ENCODE assay signal across 8 cellular contexts in the genomic region with DNA sequence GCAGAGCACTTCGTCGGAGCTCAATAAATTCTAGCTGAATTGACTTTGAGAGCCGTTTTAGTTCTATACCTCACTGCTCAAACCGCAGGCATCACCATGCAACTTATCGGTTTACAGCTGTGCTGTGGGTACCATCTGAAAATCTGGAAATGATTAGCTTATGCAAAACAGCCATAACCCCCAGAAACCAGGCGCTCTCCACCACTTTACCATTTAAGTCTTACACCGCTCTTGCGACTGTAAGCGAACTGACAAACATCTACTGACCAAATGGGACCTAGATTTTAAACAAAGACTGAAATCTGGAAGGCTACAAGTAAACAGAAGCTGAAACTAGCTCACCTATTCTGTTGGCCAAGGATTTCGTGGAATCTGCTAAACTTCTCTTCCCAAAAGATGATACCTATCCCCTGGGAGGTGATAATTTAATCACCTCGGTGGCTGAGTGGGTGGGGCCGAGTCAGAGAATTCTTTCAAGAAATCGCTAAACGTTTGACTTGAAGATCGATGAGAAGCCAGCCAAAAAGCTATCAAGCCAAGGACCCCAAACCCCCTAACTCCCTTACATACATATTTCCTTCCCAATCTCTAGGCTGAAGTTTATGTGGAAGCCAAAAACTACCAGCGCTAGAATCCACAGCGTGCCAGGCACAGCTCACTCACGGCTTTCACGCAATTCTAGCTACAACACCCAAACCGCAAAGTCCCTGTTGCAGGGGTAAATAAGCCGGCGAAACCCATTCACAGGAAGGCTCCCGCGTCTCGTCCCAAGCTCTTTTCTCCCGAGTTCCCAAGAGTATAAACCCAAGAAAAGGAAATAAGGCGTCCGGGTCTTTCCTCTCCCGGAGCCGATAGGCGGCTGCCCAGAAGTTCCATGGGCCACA. TPM values are rescaled to one million over a fixed set of nuclear protein-coding genes. Genes with fewer than 3 reads are reported as not detected.
DNase-seq lines count a peak whose midpoint lies in the region; ATAC-seq, FAIRE-seq and TF ChIP-seq lines count a peak whose summit lies in the region.

No MANE protein-coding gene starts in this region.

- 0 out of 2 replicates have a peak, but pooled peaks cover 2% of the 10 kb centered on the region for H3K9me1 ChIP-seq in IMR-90 (ENCODE audit: insufficient read depth, low read length)

- ATAC-seq in GM21447 (IDR thresholded peaks at IDR 0.05; ENCODE audit: unreplicated experiment) (peak; percentile 62), IMR-90 (ENCODE audit: low read depth) (no peak)

- H3K23ac ChIP-seq in IMR-90 (ENCODE audit: low read depth, low read length), result peak overlapping the region; percentile 19

- peak overlapping the region; percentile 13 for H4K5ac ChIP-seq in IMR-90 (ENCODE audit: low read depth, low read length)

- H3K9ac ChIP-seq in IMR-90 (ENCODE audit: low read depth, low read length) (peak overlapping the region; percentile 92), subcutaneous abdominal adipose tissue (ENCODE audit: low read length in 5 of 5) (peak overlapping the region; percentile 94 to 99 (median 97))

- peak overlapping the region; percentile 95 for H2AFZ ChIP-seq in IMR-90 (replicated peaks; ENCODE audit: low read length, poor library complexity)

- H3K9me3 ChIP-seq in IMR-90 (ENCODE audit: control insufficient read depth, insufficient read depth, low read length) (no peaks in the 10 kb centered on the region), subcutaneous abdominal adipose tissue (ENCODE audit: control insufficient read depth in 5 of 5, low read length in 5 of 5) (no peaks in the 10 kb centered on the region)

- no peak for TF ChIP-seq RAD21 in IMR-90 (IDR thresholded peaks at IDR 0.05; ENCODE audit: low read length)

- peak overlapping the region; percentile 91 for H3K4ac ChIP-seq in IMR-90 (ENCODE audit: low read depth, low read length)

- no peak for DNase-seq in GM12892 (ENCODE audit: insufficient read length)
- DNase-seq in IMR-90, result peak; percentile 48
- peak; percentile 26 for DNase-seq in amniotic epithelial cell (ENCODE audit: low read depth)
- DNase-seq in kidney tubule cell (ENCODE audit: low spot score), result peak; percentile 12
- DNase-seq in HCEC 1CT, result no peak
- no peak for DNase-seq in urothelium cell line (ENCODE audit: low spot score)

- FAIRE-seq in GM12892 (lab: Jason Lieb, UNC) (peak; percentile 93), urothelium cell line (lab: Jason Lieb, UNC) (no peak)

- POLR2A ChIA-PET in IMR-90 (lab: Charles Lee; ENCODE audit: unreplicated experiment), result interaction anchor here (0.6 to 0.7 kb wide), 4 partner anchors 17 to 238 kb away, joined by 3 to 5 read pairs (median 4); no protein-coding TSS in a partner anchor

- H2AK9ac ChIP-seq in IMR-90 (replicated peaks; ENCODE audit: low read depth, low read length, poor library complexity), result peak overlapping the region; percentile 43

- peak overlapping the region; percentile 32 for H2BK5ac ChIP-seq in IMR-90 (ENCODE audit: low read depth, low read length, poor library complexity, severe bottlenecking)

- H2BK15ac ChIP-seq in IMR-90 (ENCODE audit: low read depth, low read length), result no peak overlapping the region

- intact Hi-C loops in IMR-90 (cut with micrococcal nuclease), result loop anchor here (1.0 to 10.0 kb wide), 3 partner anchors 15 to 239 kb away; partner anchors contain the start of genes LDHA and UEVLD

- H4K8ac ChIP-seq in IMR-90 (ENCODE audit: low read depth in 2 of 2, low read length in 2 of 2), result peak overlapping the region; percentile 58 to 93; a peak in 2 of 4 replicates

- H4K91ac ChIP-seq in IMR-90 (ENCODE audit: insufficient read depth, low read depth, low read length), result peak overlapping the region; percentile 73

- H3K4me1 ChIP-seq in IMR-90 (ENCODE audit: control insufficient read depth, insufficient read depth, low read length) (no peaks in the 10 kb centered on the region), subcutaneous abdominal adipose tissue (ENCODE audit: control insufficient read depth in 5 of 5, insufficient read depth in 5 of 5, low read length in 5 of 5) (peaks cover 5 to 29% (median 28%) of the 10 kb centered on the region in 5 donors)

- peak overlapping the region; percentile 68 for H3K4me2 ChIP-seq in IMR-90 (ENCODE audit: low read depth, low read length)

- dilution Hi-C loops in IMR-90 (cut with HindIII; ENCODE audit: low sequenced_read_pairs, unreplicated experiment), result no loop called here

- no peak overlapping the region for H2BK20ac ChIP-seq in IMR-90 (ENCODE audit: low read depth, low read length)

- H3K56ac ChIP-seq in IMR-90 (ENCODE audit: extremely low read depth, insufficient read depth, low read length), result peak overlapping the region; percentile 82

- no peaks in the 10 kb centered on the region for H3K36me3 ChIP-seq in IMR-90 (ENCODE audit: control insufficient read depth, insufficient read depth, low read length)
- H3K36me3 ChIP-seq in subcutaneous abdominal adipose tissue (ENCODE audit: control insufficient read depth in 5 of 5, insufficient read depth in 5 of 5, low read length in 5 of 5), result no peaks in the 10 kb centered on the region

- H3K14ac ChIP-seq in IMR-90 (replicated peaks; ENCODE audit: low read depth, low read length), result peak overlapping the region; percentile 88

- H3K79me1 ChIP-seq in IMR-90 (ENCODE audit: low read depth in 1 of 2, low read length in 2 of 2), result peaks cover 0 to 20% of the 10 kb centered on the region in 2 experiments; a peak in 2 of 4 replicates

- H2BK120ac ChIP-seq in IMR-90 (ENCODE audit: low read depth, low read length), result no peak overlapping the region

- H4K20me1 ChIP-seq in IMR-90 (ENCODE audit: insufficient read depth, low read length), result peaks cover 17% of the 10 kb centered on the region

- H3K27me3 ChIP-seq in IMR-90 (ENCODE audit: control insufficient read depth, insufficient read depth, low read length), result no peaks in the 10 kb centered on the region
- no peaks in the 10 kb centered on the region for H3K27me3 ChIP-seq in subcutaneous abdominal adipose tissue (ENCODE audit: control insufficient read depth in 5 of 5, insufficient read depth in 4 of 5, low read length in 5 of 5)

- H3K4me3 ChIP-seq in IMR-90 (ENCODE audit: insufficient read depth, low read depth, low read length) (peak overlapping the region; percentile 60), subcutaneous abdominal adipose tissue (ENCODE audit: low read depth in 1 of 5, low read length in 5 of 5) (peak overlapping the region; percentile 94 to 99 (median 99))

- CTCF ChIA-PET in IMR-90 (lab: Yijun Ruan, JAX), result interaction anchor here (0.6 to 1.1 kb wide), 3 partner anchors 15 to 36 kb away, joined by 3 read pairs; no protein-coding TSS in a partner anchor

- WGBS in IMR-90 (ENCODE audit: extremely low coverage in 2 of 2, insufficient read length in 1 of 2), 2 experiments, result 0% methylated on average over 6 of the region's 31 CpGs; no CpG with 5 or more reads in 1 of the 2 experiments

- no peak for TF ChIP-seq CTCF in IMR-90 (conservative IDR thresholded peaks at IDR 0.05; ENCODE audit: low read depth, low read length)

- H3K27ac ChIP-seq in IMR-90 (ENCODE audit: insufficient read depth, low read length) (peak overlapping the region; percentile 70), subcutaneous abdominal adipose tissue (ENCODE audit: low read depth, low read length) (peak overlapping the region; percentile 94)

- TF ChIP-seq POLR2A in GM12892 (IDR thresholded peaks at IDR 0.05; ENCODE audit: low read depth, low read length), result no peak
- no peak for TF ChIP-seq POLR2A in IMR-90 (IDR thresholded peaks at IDR 0.05; ENCODE audit: low read depth, low read length)

- in situ Hi-C loops in IMR-90 (cut with MboI; ENCODE audit: low sequenced_read_pairs), result no loop called here

- TSS peak; percentile 52 for BruUV-seq in IMR-90 (replicated peaks; lab: Mats Ljungman, UMichigan)

- no peak overlapping the region for H3K18ac ChIP-seq in IMR-90 (ENCODE audit: low read depth, low read length)

- H2AK5ac ChIP-seq in IMR-90 (ENCODE audit: low read depth, low read length), result peak overlapping the region; percentile 69

TF ChIP-seq in IMR-90, 13 proteins besides CTCF, POLR2A, EP300 and RAD21 (continues in another document):
- TF ChIP-seq CHD1 (IDR thresholded peaks at IDR 0.05; ENCODE audit: low read depth, low read length) (no peak), FOS (IDR thresholded peaks at IDR 0.05; ENCODE audit: low read depth, low read length) (no peak), RCOR1 (IDR thresholded peaks at IDR 0.05; ENCODE audit: insufficient replicate concordance, low read length) (no peak), BHLHE40 (IDR thresholded peaks at IDR 0.05; ENCODE audit: low read depth, low read length) (no peak), MAZ (IDR thresholded peaks at IDR 0.05; ENCODE audit: borderline replicate concordance, low read depth, low read length) (no peak), CEBPB (IDR thresholded peaks at IDR 0.05; ENCODE audit: low read depth, low read length) (no peak), SMC3 (IDR thresholded peaks at IDR 0.05; ENCODE audit: low read depth, low read length) (no peak), MAFK (IDR thresholded peaks at IDR 0.05; ENCODE audit: low read depth, low read length) (no peak), USF2 (IDR thresholded peaks at IDR 0.05; ENCODE audit: low read depth, low read length) (no peak), RFX5 (IDR thresholded peaks at IDR 0.05; ENCODE audit: low read depth, low read length) (no peak), MXI1 (IDR thresholded peaks at IDR 0.05; ENCODE audit: borderline replicate concordance, low read depth, low read length) (no peak)

RNA-seq across cellular contexts. Expression of gene SPTY2D1, which starts 0.6 kb away (rescaled TPM):
- polyA plus RNA-seq in GM12892 (2012; ENCODE audit: missing spikeins), result 9.9 TPM
- total RNA-seq in IMR-90 (2012; rRNA removed), result 35.8 and 36.6 TPM in 2 replicates
- polyA plus RNA-seq in IMR-90 (2012; rRNA removed), result 10.3 and 12.4 TPM in 2 replicates
- polyA plus RNA-seq in IMR-90 (2012; cell fraction: cytosol; rRNA removed), result 3.0 and 7.2 TPM in 2 replicates
- 5.4 and 7.4 TPM in 2 replicates for polyA plus RNA-seq in IMR-90 (2012; cell fraction: nucleus; rRNA removed; ENCODE audit: low replicate concordance)

RNA-seq across cellular contexts. Expression of gene MISFA, which starts 33.9 kb away (rescaled TPM):
- 1.6 TPM for polyA plus RNA-seq in GM12892 (2012; ENCODE audit: missing spikeins)
- 1.1 TPM in 1 of 2 replicates, not detected in the other for total RNA-seq in IMR-90 (2012; rRNA removed)
- 0.38 and 0.69 TPM in 2 replicates for polyA plus RNA-seq in IMR-90 (2012; rRNA removed)
- polyA plus RNA-seq in IMR-90 (2012; cell fraction: cytosol; rRNA removed), result 0.60 TPM in 1 of 2 replicates, not detected in the other
- polyA plus RNA-seq in IMR-90 (2012; cell fraction: nucleus; rRNA removed; ENCODE audit: low replicate concordance), result 0.88 TPM in 1 of 2 replicates, not detected in the other

RNA-seq across cellular contexts. Expression of gene UEVLD, which starts 45.0 kb away (rescaled TPM):
- 10.6 TPM for polyA plus RNA-seq in GM12892 (2012; ENCODE audit: missing spikeins)
- 29.2 and 35.3 TPM in 2 replicates for total RNA-seq in IMR-90 (2012; rRNA removed)
- polyA plus RNA-seq in IMR-90 (2012; rRNA removed), result 10.1 and 13.8 TPM in 2 replicates
- 2.5 and 3.5 TPM in 2 replicates for polyA plus RNA-seq in IMR-90 (2012; cell fraction: cytosol; rRNA removed)
- 1.1 and 8.6 TPM in 2 replicates for polyA plus RNA-seq in IMR-90 (2012; cell fraction: nucleus; rRNA removed; ENCODE audit: low replicate concordance)

Comparison
In these comparisons a context has a peak if more than half of its experiments do, and no peak if none do; other contexts are left out.
1. DNase-seq: peak in IMR-90 (single experiment), amniotic epithelial cell (single experiment) and kidney tubule cell (single experiment); none in GM12892 (single experiment), HCEC 1CT (single experiment) and urothelium cell line (single experiment).